9 cellular contexts compared by ENCODE assay signal in genomic region chrX:2697306-2697705, GRCh38. TPM values are rescaled to one million over a fixed set of nuclear protein-coding genes. Genes with fewer than 3 reads are reported as not detected.
DNase-seq lines count a peak whose midpoint lies in the region; ATAC-seq, FAIRE-seq and TF ChIP-seq lines count a peak whose summit lies in the region.
"Had no signal": no experiment of that assay in that cellular context is flagged by ENCODE, and none has a peak within 500 bp of the region (broad histone marks: within the 10 kb centered on the region; RNA-seq: fewer than 3 reads in every experiment).

No MANE protein-coding gene starts in this region.

- no peaks in the 10 kb centered on the region for H3K79me2 ChIP-seq in OCI-LY1 (ENCODE audit: insufficient read depth, low read length)

- no peaks in the 10 kb centered on the region for H3K27me3 Mint-ChIP-seq in activated CD8-positive, alpha-beta memory T cell treated with anti-CD3 and anti-CD28 coated beads, Interleukin-2, amount 10 ng/mL, durations not matched to agents 7 days and 5 days

- H3K27ac ChIP-seq in OCI-LY1 (ENCODE audit: low read depth, low read length, poor library complexity, severe bottlenecking) (peak overlapping the region; percentile 39), stomach (peak overlapping the region in 4 of 5 donors; percentile 38 to 90 (median 50))

- peak; percentile 6 for ATAC-seq in activated CD8-positive, alpha-beta memory T cell treated with anti-CD3 and anti-CD28 coated beads, Interleukin-2, amount 10 ng/mL, durations not matched to agents 7 days and 5 days
- ATAC-seq in esophagus mucosa = peak; percentile 61
- ATAC-seq in HG03565 (IDR thresholded peaks at IDR 0.05; ENCODE audit: unreplicated experiment) = no peak

- H3K4me3 Mint-ChIP-seq in activated CD8-positive, alpha-beta memory T cell treated with anti-CD3 and anti-CD28 coated beads, Interleukin-2, amount 10 ng/mL, durations not matched to agents 7 days and 5 days = peak overlapping the region; percentile 67

- intact Hi-C loops in stomach (cut with DNase I; ENCODE audit: low total_unique reads) = no loop called here

- no peaks in the 10 kb centered on the region for H3K9me3 ChIP-seq in OCI-LY1 (ENCODE audit: low read length)
- no peaks in the 10 kb centered on the region for H3K9me3 ChIP-seq in stomach

- no peak overlapping the region for H2AFZ ChIP-seq in OCI-LY1 (ENCODE audit: low read length)

- H3K9ac ChIP-seq in OCI-LY1 (ENCODE audit: low read length) = no peak overlapping the region

- peak overlapping the region; percentile 96 for H3K27ac Mint-ChIP-seq in activated CD8-positive, alpha-beta memory T cell treated with anti-CD3 and anti-CD28 coated beads, Interleukin-2, amount 10 ng/mL, durations not matched to agents 7 days and 5 days

- H3K27me3 ChIP-seq in OCI-LY1 (ENCODE audit: insufficient read depth, low read length) = no peaks in the 10 kb centered on the region
- H3K27me3 ChIP-seq in stomach = no peaks in the 10 kb centered on the region

- no peaks in the 10 kb centered on the region for H4K20me1 ChIP-seq in OCI-LY1 (ENCODE audit: insufficient read depth, low read length)

- peaks cover 56% of the 10 kb centered on the region for H3K36me3 Mint-ChIP-seq in activated CD8-positive, alpha-beta memory T cell treated with anti-CD3 and anti-CD28 coated beads, Interleukin-2, amount 10 ng/mL, durations not matched to agents 7 days and 5 days

- no peak for TF ChIP-seq EP300 in stomach (IDR thresholded peaks at IDR 0.05)

- peaks cover 87% of the 10 kb centered on the region for H3K4me1 Mint-ChIP-seq in activated CD8-positive, alpha-beta memory T cell treated with anti-CD3 and anti-CD28 coated beads, Interleukin-2, amount 10 ng/mL, durations not matched to agents 7 days and 5 days

- no peak overlapping the region for H3K4me3 ChIP-seq in OCI-LY1 (ENCODE audit: low read depth, low read length, poor library complexity, severe bottlenecking)
- H3K4me3 ChIP-seq in stomach = peak overlapping the region in 1 of 4 donors; percentile 21

- H3K36me3 ChIP-seq in OCI-LY1 (ENCODE audit: insufficient read depth, low read length) (no peaks in the 10 kb centered on the region), stomach (peaks cover 0 to 12% (median 3%) of the 10 kb centered on the region in 4 donors)

- WGBS in stomach, 5 donors = 52 to 67% (median 56%) methylated on average over 7 of the region's 7 CpGs

- no peak for TF ChIP-seq POLR2A in stomach (IDR thresholded peaks at IDR 0.05)

- H3K4me1 ChIP-seq in OCI-LY1 (ENCODE audit: insufficient read depth, low read length, severe bottlenecking) = peaks cover 81% of the 10 kb centered on the region
- peaks cover 46 to 96% (median 85%) of the 10 kb centered on the region in 4 donors for H3K4me1 ChIP-seq in stomach

- peak overlapping the region; percentile 32; the same call in 1 of the 2 replicates for H3K4me2 ChIP-seq in OCI-LY1 (ENCODE audit: low read length)

- FAIRE-seq in GM19239 (lab: Jason Lieb, UNC) = no peak

- no peak for TF ChIP-seq CTCF in OCI-LY1 (IDR thresholded peaks at IDR 0.05; ENCODE audit: low read length)
- TF ChIP-seq CTCF in stomach (IDR thresholded peaks at IDR 0.05) = no peak

- H3F3A ChIP-seq in OCI-LY1 (ENCODE audit: insufficient read depth, low read length) = no peaks in the 10 kb centered on the region

- no peaks in the 10 kb centered on the region for H3K9me2 ChIP-seq in OCI-LY1 (ENCODE audit: low read depth, low read length)

- CTCF ChIA-PET in activated CD8-positive, alpha-beta memory T cell treated with anti-CD3 and anti-CD28 coated beads, Interleukin-2, amount 10 ng/mL, durations not matched to agents 7 days and 5 days (lab: Charles Lee) = no interaction called here

- peak; percentile 51 for DNase-seq in activated CD8-positive, alpha-beta memory T cell treated with anti-CD3 and anti-CD28 coated beads, Interleukin-2, amount 10 ng/mL, durations not matched to agents 7 days and 5 days
- DNase-seq in activated CD8-positive, alpha-beta memory T cell treated with anti-CD3 and anti-CD28 coated beads, Interleukin-2, amount 50 U/mL, for 48 hours = no peak
- DNase-seq in stomach (no peak), amniotic stem cell (lab: John Stamatoyannopoulos, UW) (no peak), GM19239 (ENCODE audit: insufficient read length, low spot score) (no peak)
- DNase-seq: NCI-H1048 had no signal

- H3K9me3 Mint-ChIP-seq in activated CD8-positive, alpha-beta memory T cell treated with anti-CD3 and anti-CD28 coated beads, Interleukin-2, amount 10 ng/mL, durations not matched to agents 7 days and 5 days (ENCODE audit: low read depth) = peaks cover 5% of the 10 kb centered on the region

RNA-seq across cellular contexts. Expression of gene CD99, which starts 6.2 kb away (rescaled TPM):
- 100 to 1,000 TPM; 259 to 286 TPM for total RNA-seq in activated CD8-positive, alpha-beta memory T cell treated with anti-CD3 and anti-CD28 coated beads, Interleukin-2, amount 10 ng/mL, durations not matched to agents 7 days and 5 days
- total RNA-seq in esophagus mucosa (100 TPM), stomach (100 to 1,000 TPM in 3 of 5 donors, 10 to 100 TPM in 2; 72.9 to 220 (median 153) TPM)
- polyA plus RNA-seq in stomach = 100 to 1,000 TPM in 2 of 3 donors, 10 to 100 TPM in 1; 97.3 to 207 (median 103) TPM

RNA-seq across cellular contexts. Expression of gene XG, which starts 54.5 kb away (rescaled TPM):
- not detected for total RNA-seq in activated CD8-positive, alpha-beta memory T cell treated with anti-CD3 and anti-CD28 coated beads, Interleukin-2, amount 10 ng/mL, durations not matched to agents 7 days and 5 days
- total RNA-seq in esophagus mucosa = 14.2 TPM
- not detected for total RNA-seq in stomach
- under 1 TPM in 1 of 3 donors, not detected in 2; 0.70 TPM for polyA plus RNA-seq in stomach

Comparison
In these comparisons a context has a peak if more than half of its experiments do, and no peak if none do; other contexts are left out.
1. RNA of gene XG, which starts 54.5 kb away (total RNA-seq): 14.2 TPM in esophagus mucosa (single experiment); not detected in activated CD8-positive, alpha-beta memory T cell treated with anti-CD3 and anti-CD28 coated beads, Interleukin-2, amount 10 ng/mL, durations not matched to agents 7 days and 5 days and not detected in stomach; every median in the first group is over 10 times any median in the second.